Comparison of ENCODE assay signal across 9 cellular contexts in genomic region chr12:28172434-28173030, GRCh38. TPM values are rescaled to one million over a fixed set of nuclear protein-coding genes. Genes with fewer than 3 reads are reported as not detected.
DNase-seq lines count a peak whose midpoint lies in the region; ATAC-seq, FAIRE-seq and TF ChIP-seq lines count a peak whose summit lies in the region.
"Had no signal": no experiment of that assay in that cellular context is flagged by ENCODE, and none has a peak within 500 bp of the region (broad histone marks: within the 10 kb centered on the region; RNA-seq: fewer than 3 reads in every experiment).

No MANE protein-coding gene starts in this region.

- H3K23ac ChIP-seq in IMR-90 (ENCODE audit: low read depth, low read length), result no peak overlapping the region

- POLR2A ChIA-PET in IMR-90 (lab: Charles Lee; ENCODE audit: unreplicated experiment), result no interaction called here

- no TSS peak for BruUV-seq in IMR-90 (replicated peaks; lab: Mats Ljungman, UMichigan)

- no peak overlapping the region for H2BK15ac ChIP-seq in IMR-90 (ENCODE audit: low read depth, low read length)

- intact Hi-C loops in IMR-90 (cut with micrococcal nuclease), result loop anchor here (1.0 to 5.0 kb wide), 4 partner anchors 203 to 827 kb away; no protein-coding TSS in a partner anchor
- intact Hi-C loops in spleen (cut with DNase I; ENCODE audit: low total_unique reads), result no loop called here

- in situ Hi-C loops in IMR-90 (cut with MboI; ENCODE audit: low sequenced_read_pairs), result loop anchor here (10.0 kb wide), 2 partner anchors 208 to 428 kb away; no protein-coding TSS in a partner anchor

- H3K79me1 ChIP-seq in IMR-90 (ENCODE audit: low read depth in 1 of 2, low read length in 2 of 2), result no peaks in the 10 kb centered on the region

- H2BK20ac ChIP-seq in IMR-90 (ENCODE audit: low read depth, low read length), result no peak overlapping the region

- CTCF ChIA-PET in IMR-90 (lab: Yijun Ruan, JAX), result interaction anchor here (1.2 to 1.3 kb wide), 2 partner anchors 57 to 700 kb away, joined by 3 read pairs; no protein-coding TSS in a partner anchor

- peak; percentile 91 for TF ChIP-seq RAD21 in IMR-90 (IDR thresholded peaks at IDR 0.05; ENCODE audit: low read length)

- H3K9me3 ChIP-seq in IMR-90 (ENCODE audit: control insufficient read depth, insufficient read depth, low read length), result no peaks in the 10 kb centered on the region
- H3K9me3 ChIP-seq in spleen, result no peaks in the 10 kb centered on the region

- H2AFZ ChIP-seq in IMR-90 (replicated peaks; ENCODE audit: low read length, poor library complexity), result no peak overlapping the region

- TF ChIP-seq CTCF in D721Med (IDR thresholded peaks at IDR 0.05; ENCODE audit: insufficient read depth, missing control alignments) (peak; percentile 79), IMR-90 (conservative IDR thresholded peaks at IDR 0.05; ENCODE audit: low read depth, low read length) (peak; percentile 80), fibroblast of pulmonary artery (IDR thresholded peaks at IDR 0.05; ENCODE audit: low read length, missing control alignments) (peak; percentile 86), spleen (IDR thresholded peaks at IDR 0.05 in 8 of 11, conservative IDR thresholded peaks at IDR 0.05 in 3 of 11) (peak in 9 of 11 experiments; percentile 24 to 52 (median 37))

- H2AK5ac ChIP-seq in IMR-90 (ENCODE audit: low read depth, low read length), result no peak overlapping the region

- no peak overlapping the region for H4K5ac ChIP-seq in IMR-90 (ENCODE audit: low read depth, low read length)

- no peak overlapping the region for H3K4ac ChIP-seq in IMR-90 (ENCODE audit: low read depth, low read length)

- ATAC-seq in IMR-90 (ENCODE audit: low read depth) (peak; percentile 93), GM18505 (IDR thresholded peaks at IDR 0.05; ENCODE audit: unreplicated experiment) (no peak), HG03442 (IDR thresholded peaks at IDR 0.05; ENCODE audit: unreplicated experiment) (no peak)

- H4K8ac ChIP-seq in IMR-90 (ENCODE audit: low read depth in 2 of 2, low read length in 2 of 2), result no peak overlapping the region

- H3K36me3 ChIP-seq in IMR-90 (ENCODE audit: control insufficient read depth, insufficient read depth, low read length), result no peaks in the 10 kb centered on the region
- H3K36me3 ChIP-seq in spleen, result no peaks in the 10 kb centered on the region

- no peaks in the 10 kb centered on the region for H3K4me1 ChIP-seq in IMR-90 (ENCODE audit: control insufficient read depth, insufficient read depth, low read length)
- H3K4me1 ChIP-seq in spleen, result no peaks in the 10 kb centered on the region

- no peak overlapping the region for H3K4me3 ChIP-seq in IMR-90 (ENCODE audit: insufficient read depth, low read depth, low read length)
- H3K4me3 ChIP-seq in fibroblast of pulmonary artery (replicated peaks; ENCODE audit: low read depth, low read length), result no peak overlapping the region
- no peak overlapping the region for H3K4me3 ChIP-seq in spleen

- dilution Hi-C loops in IMR-90 (cut with HindIII; ENCODE audit: low sequenced_read_pairs, unreplicated experiment), result no loop called here

- H3K27ac ChIP-seq in IMR-90 (ENCODE audit: insufficient read depth, low read length) (no peak overlapping the region), spleen (no peak overlapping the region)

- TF ChIP-seq POLR2A in IMR-90 (IDR thresholded peaks at IDR 0.05; ENCODE audit: low read depth, low read length) (no peak), spleen (IDR thresholded peaks at IDR 0.05) (no peak), GM18505 (IDR thresholded peaks at IDR 0.05; ENCODE audit: borderline replicate concordance, extremely low read depth, insufficient read depth, insufficient read length) (no peak)

- no peak overlapping the region for H3K18ac ChIP-seq in IMR-90 (ENCODE audit: low read depth, low read length)

- H3K27me3 ChIP-seq in IMR-90 (ENCODE audit: control insufficient read depth, insufficient read depth, low read length) (no peaks in the 10 kb centered on the region), spleen (replicated peaks in 1 of 7) (no peaks in the 10 kb centered on the region)

- DNase-seq in D721Med (ENCODE audit: insufficient read length, low spot score) (no peak), IMR-90 (peak; percentile 68), SHP77 (lab: John Stamatoyannopoulos, UW) (peak; percentile 30 to 59), fibroblast of pulmonary artery (ENCODE audit: low read depth) (peak; percentile 80), spleen (no peak)
- DNase-seq in stimulated activated CD4-positive, alpha-beta T cell treated with anti-CD3 and anti-CD28 coated beads, Interleukin-4, amount 100 ng/mL, for 4 hours, result no peak
- DNase-seq: naive B cell had no signal

- no peak overlapping the region for H2BK120ac ChIP-seq in IMR-90 (ENCODE audit: low read depth, low read length)

- no peak overlapping the region for H4K91ac ChIP-seq in IMR-90 (ENCODE audit: insufficient read depth, low read depth, low read length)

- H3K56ac ChIP-seq in IMR-90 (ENCODE audit: extremely low read depth, insufficient read depth, low read length), result no peak overlapping the region

- H2BK5ac ChIP-seq in IMR-90 (ENCODE audit: low read depth, low read length, poor library complexity, severe bottlenecking), result no peak overlapping the region

- no peak overlapping the region for H3K4me2 ChIP-seq in IMR-90 (ENCODE audit: low read depth, low read length)

- H3K9ac ChIP-seq in IMR-90 (ENCODE audit: low read depth, low read length), result no peak overlapping the region

- H3K14ac ChIP-seq in IMR-90 (replicated peaks; ENCODE audit: low read depth, low read length), result no peak overlapping the region

- H3K9me1 ChIP-seq in IMR-90 (ENCODE audit: insufficient read depth, low read length), result no peaks in the 10 kb centered on the region

- WGBS in IMR-90 (ENCODE audit: extremely low coverage in 2 of 2, insufficient read length in 1 of 2), 2 experiments, result 92% methylated on average over 2 of the region's 3 CpGs; no CpG with 5 or more reads in 1 of the 2 experiments
- 90 to 95% (median 92%) methylated on average over 3 of the region's 3 CpGs for WGBS in spleen, 5 donors

- peak; percentile 82 for FAIRE-seq in D721Med (lab: Jason Lieb, UNC)

- H2AK9ac ChIP-seq in IMR-90 (replicated peaks; ENCODE audit: low read depth, low read length, poor library complexity), result no peak overlapping the region

- no peaks in the 10 kb centered on the region for H4K20me1 ChIP-seq in IMR-90 (ENCODE audit: insufficient read depth, low read length)

TF ChIP-seq in IMR-90, 13 proteins besides CTCF, POLR2A, EP300 and RAD21:
- peak; percentile 97 for TF ChIP-seq SMC3 (IDR thresholded peaks at IDR 0.05; ENCODE audit: low read depth, low read length)
- TF ChIP-seq NFE2L2 (IDR thresholded peaks at IDR 0.05; ENCODE audit: low read depth, low read length), result no peak

RNA-seq across cellular contexts. Expression of gene CCDC91, which starts 17.7 kb away (rescaled TPM):
- total RNA-seq in IMR-90 (2012; rRNA removed) (14.7 and 17.5 TPM in 2 replicates), spleen (10 to 100 TPM; 34.2 to 65.9 (median 46.5) TPM)
- polyA plus RNA-seq in IMR-90 (2012; rRNA removed) (8.1 and 8.6 TPM in 2 replicates), spleen (10 to 100 TPM; 12.8 to 16.0 (median 13.3) TPM)
- polyA plus RNA-seq in IMR-90 (2012; cell fraction: cytosol; rRNA removed), result 5.2 and 5.4 TPM in 2 replicates
- polyA plus RNA-seq in IMR-90 (2012; cell fraction: nucleus; rRNA removed; ENCODE audit: low replicate concordance), result 2.1 and 6.7 TPM in 2 replicates

Comparison
In these comparisons a context has a peak if more than half of its experiments do, and no peak if none do; other contexts are left out.
1. DNase-seq: peak in IMR-90 (single experiment), SHP77 (2 of 2) and fibroblast of pulmonary artery (single experiment); none in D721Med (single experiment), spleen (single experiment) and stimulated activated CD4-positive, alpha-beta T cell treated with anti-CD3 and anti-CD28 coated beads, Interleukin-4, amount 100 ng/mL, for 4 hours (0 of 2).
2. Peak in every context shown above with its lines, with median percentiles within 50 percentile points of each other: CTCF ChIP-seq.